Comparison of ENCODE assay signal across 1 cellular context in the genomic region with DNA sequence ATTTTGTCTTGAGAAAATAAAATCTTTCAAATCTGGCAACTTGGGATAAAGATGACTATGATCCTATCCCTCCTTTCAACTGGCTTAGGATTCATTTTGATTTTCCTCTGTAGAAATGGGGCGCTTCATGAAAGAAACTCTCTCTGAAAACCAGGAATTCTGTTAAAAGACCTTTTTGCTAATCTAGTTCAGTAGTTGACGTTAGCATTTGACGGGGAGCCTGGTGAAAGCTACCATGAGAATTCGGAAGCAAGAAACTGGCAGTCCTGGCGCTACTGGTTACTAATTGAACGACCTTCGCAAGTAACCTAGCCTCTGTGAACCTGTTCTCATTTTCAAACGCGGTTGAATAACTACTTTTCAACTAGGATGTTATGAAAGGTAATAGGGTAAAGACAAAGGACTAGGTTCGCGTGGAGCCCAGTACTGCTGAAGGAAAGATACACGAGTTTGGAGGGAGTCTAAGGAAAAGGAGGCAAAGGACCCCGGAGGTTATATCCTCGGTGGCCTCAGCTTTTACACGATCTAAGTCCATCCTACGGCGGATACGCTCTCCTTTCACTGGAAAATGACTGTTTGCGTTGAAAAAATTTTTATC.
TF ChIP-seq lines count a peak whose summit lies in the region.

No MANE protein-coding gene starts in this region.

TF ChIP-seq in A549, 52 proteins besides CTCF, POLR2A, EP300 and RAD21:
- TF ChIP-seq SREBF2 (IDR thresholded peaks at IDR 0.05) (no peak), RARB (CRISPR knock-in tag; IDR thresholded peaks at IDR 0.05) (no peak), EHMT2 (IDR thresholded peaks at IDR 0.05; ENCODE audit: low read depth) (no peak), NFE2L2 (conservative IDR thresholded peaks at IDR 0.05; ENCODE audit: low read length) (no peak), JUNB (IDR thresholded peaks at IDR 0.05) (no peak), EHF (CRISPR knock-in tag; IDR thresholded peaks at IDR 0.05) (no peak), HOXA7 (CRISPR knock-in tag; IDR thresholded peaks at IDR 0.05) (no peak), KDM5A (IDR thresholded peaks at IDR 0.05) (no peak), NPAS2 (CRISPR knock-in tag; IDR thresholded peaks at IDR 0.05; ENCODE audit: borderline replicate concordance) (no peak), HOXB5 (CRISPR knock-in tag; IDR thresholded peaks at IDR 0.05) (no peak), ZC3H11A (IDR thresholded peaks at IDR 0.05) (no peak), ZNF302 (CRISPR knock-in tag; IDR thresholded peaks at IDR 0.05) (no peak), RCOR1 (IDR thresholded peaks at IDR 0.05; ENCODE audit: low read depth, low read length) (no peak), ESRRA (IDR thresholded peaks at IDR 0.05; ENCODE audit: borderline replicate concordance, low read length) (no peak), MAFK (IDR thresholded peaks at IDR 0.05; ENCODE audit: partially characterized antibody) (no peak), TP53 (CRISPR knock-in tag; IDR thresholded peaks at IDR 0.05) (no peak)
- TF ChIP-seq, protein P1, sequence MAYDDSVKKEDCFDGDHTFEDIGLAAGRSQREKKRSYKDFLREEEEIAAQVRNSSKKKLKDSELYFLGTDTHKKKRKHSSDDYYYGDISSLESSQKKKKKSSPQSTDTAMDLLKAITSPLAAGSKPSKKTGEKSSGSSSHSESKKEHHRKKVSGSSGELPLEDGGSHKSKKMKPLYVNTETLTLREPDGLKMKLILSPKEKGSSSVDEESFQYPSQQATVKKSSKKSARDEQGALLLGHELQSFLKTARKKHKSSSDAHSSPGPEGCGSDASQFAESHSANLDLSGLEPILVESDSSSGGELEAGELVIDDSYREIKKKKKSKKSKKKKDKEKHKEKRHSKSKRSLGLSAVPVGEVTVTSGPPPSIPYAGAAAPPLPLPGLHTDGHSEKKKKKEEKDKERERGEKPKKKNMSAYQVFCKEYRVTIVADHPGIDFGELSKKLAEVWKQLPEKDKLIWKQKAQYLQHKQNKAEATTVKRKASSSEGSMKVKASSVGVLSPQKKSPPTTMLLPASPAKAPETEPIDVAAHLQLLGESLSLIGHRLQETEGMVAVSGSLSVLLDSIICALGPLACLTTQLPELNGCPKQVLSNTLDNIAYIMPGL (CRISPR knock-in tag; IDR thresholded peaks at IDR 0.05; ENCODE audit: borderline replicate concordance), result no peak
- TF ChIP-seq, protein P2, sequence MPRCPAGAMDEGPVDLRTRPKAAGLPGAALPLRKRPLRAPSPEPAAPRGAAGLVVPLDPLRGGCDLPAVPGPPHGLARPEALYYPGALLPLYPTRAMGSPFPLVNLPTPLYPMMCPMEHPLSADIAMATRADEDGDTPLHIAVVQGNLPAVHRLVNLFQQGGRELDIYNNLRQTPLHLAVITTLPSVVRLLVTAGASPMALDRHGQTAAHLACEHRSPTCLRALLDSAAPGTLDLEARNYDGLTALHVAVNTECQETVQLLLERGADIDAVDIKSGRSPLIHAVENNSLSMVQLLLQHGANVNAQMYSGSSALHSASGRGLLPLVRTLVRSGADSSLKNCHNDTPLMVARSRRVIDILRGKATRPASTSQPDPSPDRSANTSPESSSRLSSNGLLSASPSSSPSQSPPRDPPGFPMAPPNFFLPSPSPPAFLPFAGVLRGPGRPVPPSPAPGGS (IDR thresholded peaks at IDR 0.05), result no peak
- TF ChIP-seq, protein P3, sequence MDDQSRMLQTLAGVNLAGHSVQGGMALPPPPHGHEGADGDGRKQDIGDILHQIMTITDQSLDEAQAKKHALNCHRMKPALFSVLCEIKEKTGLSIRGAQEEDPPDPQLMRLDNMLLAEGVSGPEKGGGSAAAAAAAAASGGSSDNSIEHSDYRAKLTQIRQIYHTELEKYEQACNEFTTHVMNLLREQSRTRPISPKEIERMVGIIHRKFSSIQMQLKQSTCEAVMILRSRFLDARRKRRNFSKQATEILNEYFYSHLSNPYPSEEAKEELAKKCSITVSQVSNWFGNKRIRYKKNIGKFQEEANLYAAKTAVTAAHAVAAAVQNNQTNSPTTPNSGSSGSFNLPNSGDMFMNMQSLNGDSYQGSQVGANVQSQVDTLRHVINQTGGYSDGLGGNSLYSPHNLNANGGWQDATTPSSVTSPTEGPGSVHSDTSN (IDR thresholded peaks at IDR 0.05), result no peak
- TF ChIP-seq, protein P4, sequence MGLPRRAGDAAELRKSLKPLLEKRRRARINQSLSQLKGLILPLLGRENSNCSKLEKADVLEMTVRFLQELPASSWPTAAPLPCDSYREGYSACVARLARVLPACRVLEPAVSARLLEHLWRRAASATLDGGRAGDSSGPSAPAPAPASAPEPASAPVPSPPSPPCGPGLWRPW (IDR thresholded peaks at IDR 0.05), result no peak
